ENCODE assay signal across 3 cellular contexts in the genomic region with DNA sequence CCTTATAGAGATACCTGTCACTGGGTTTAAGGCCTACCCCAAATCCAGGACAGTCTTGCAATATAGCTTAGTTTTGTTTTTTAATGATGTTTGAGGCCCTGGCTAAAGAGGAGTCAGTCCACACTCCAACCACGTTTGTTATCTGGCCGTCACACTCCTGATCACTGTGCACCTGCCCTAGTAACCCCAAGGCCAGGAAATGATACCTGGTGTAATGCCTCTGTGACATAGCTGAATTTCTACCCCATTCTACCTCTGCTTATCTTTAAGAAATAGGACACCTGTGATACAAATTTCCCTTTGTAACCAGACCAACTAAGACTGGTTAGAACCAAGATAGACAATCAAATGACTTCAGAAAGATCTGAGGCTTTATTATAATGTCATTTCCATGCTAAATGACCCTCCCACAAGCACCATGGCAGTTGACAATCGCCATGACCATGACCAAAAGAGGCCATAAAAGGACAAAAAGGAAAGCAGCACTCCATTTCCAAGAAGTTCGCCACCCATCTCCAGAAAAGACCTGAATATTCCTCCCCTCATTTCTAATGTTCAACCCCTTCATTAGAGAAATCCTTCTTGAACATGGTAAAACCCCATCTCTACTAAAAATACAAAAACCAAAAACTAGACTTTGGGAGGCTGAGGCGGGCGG.
TF ChIP-seq lines count a peak whose summit lies in the region.

No MANE protein-coding gene starts in this region.

TF ChIP-seq in liver, 16 proteins besides CTCF, POLR2A, EP300 and RAD21:
- TF ChIP-seq JUND (IDR thresholded peaks at IDR 0.05) = no peak
- TF ChIP-seq, protein P1, sequence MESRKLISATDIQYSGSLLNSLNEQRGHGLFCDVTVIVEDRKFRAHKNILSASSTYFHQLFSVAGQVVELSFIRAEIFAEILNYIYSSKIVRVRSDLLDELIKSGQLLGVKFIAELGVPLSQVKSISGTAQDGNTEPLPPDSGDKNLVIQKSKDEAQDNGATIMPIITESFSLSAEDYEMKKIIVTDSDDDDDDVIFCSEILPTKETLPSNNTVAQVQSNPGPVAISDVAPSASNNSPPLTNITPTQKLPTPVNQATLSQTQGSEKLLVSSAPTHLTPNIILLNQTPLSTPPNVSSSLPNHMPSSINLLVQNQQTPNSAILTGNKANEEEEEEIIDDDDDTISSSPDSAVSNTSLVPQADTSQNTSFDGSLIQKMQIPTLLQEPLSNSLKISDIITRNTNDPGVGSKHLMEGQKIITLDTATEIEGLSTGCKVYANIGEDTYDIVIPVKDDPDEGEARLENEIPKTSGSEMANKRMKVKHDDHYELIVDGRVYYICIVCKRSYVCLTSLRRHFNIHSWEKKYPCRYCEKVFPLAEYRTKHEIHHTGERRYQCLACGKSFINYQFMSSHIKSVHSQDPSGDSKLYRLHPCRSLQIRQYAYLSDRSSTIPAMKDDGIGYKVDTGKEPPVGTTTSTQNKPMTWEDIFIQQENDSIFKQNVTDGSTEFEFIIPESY (IDR thresholded peaks at IDR 0.05) = no peak
- TF ChIP-seq HNF4A (conservative IDR thresholded peaks at IDR 0.05) = peak; percentile 56 to 74
- TF ChIP-seq SP1 (IDR thresholded peaks at IDR 0.05) = peak; percentile 18
- peak; percentile 16 for TF ChIP-seq YY1 (IDR thresholded peaks at IDR 0.05)
- peak; percentile 48 to 80 for TF ChIP-seq RXRA (IDR thresholded peaks at IDR 0.05)

TF ChIP-seq in HepG2, 621 proteins besides CTCF, POLR2A, EP300 and RAD21:
- TF ChIP-seq, protein P2, sequence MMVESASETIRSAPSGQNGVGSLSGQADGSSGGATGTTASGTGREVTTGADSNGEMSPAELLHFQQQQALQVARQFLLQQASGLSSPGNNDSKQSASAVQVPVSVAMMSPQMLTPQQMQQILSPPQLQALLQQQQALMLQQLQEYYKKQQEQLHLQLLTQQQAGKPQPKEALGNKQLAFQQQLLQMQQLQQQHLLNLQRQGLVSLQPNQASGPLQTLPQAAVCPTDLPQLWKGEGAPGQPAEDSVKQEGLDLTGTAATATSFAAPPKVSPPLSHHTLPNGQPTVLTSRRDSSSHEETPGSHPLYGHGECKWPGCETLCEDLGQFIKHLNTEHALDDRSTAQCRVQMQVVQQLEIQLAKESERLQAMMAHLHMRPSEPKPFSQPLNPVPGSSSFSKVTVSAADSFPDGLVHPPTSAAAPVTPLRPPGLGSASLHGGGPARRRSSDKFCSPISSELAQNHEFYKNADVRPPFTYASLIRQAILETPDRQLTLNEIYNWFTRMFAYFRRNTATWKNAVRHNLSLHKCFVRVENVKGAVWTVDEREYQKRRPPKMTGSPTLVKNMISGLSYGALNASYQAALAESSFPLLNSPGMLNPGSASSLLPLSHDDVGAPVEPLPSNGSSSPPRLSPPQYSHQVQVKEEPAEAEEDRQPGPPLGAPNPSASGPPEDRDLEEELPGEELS (CRISPR knock-in tag; IDR thresholded peaks at IDR 0.05) = no peak

TF ChIP-seq in GM12878, 131 proteins besides CTCF, POLR2A, EP300 and RAD21:
- TF ChIP-seq JUND (IDR thresholded peaks at IDR 0.05; ENCODE audit: low read depth, low read length) (no peak), FOXK2 (IDR thresholded peaks at IDR 0.05) (no peak), TCF12 (IDR thresholded peaks at IDR 0.05; ENCODE audit: low read depth, low read length) (no peak), BHLHE40 (IDR thresholded peaks at IDR 0.05; ENCODE audit: borderline replicate concordance in 1 of 2, low read depth in 2 of 2, low read length in 1 of 2) (no peak), TBL1XR1 (IDR thresholded peaks at IDR 0.05; ENCODE audit: low read depth, low read length) (no peak), LARP7 (IDR thresholded peaks at IDR 0.05) (no peak), CEBPZ (IDR thresholded peaks at IDR 0.05; ENCODE audit: low read depth, low read length) (no peak), MYC (IDR thresholded peaks at IDR 0.05; ENCODE audit: insufficient read depth, insufficient read length, insufficient replicate concordance, low read length, severe bottlenecking) (no peak)
TF ChIP-seq in GM12878: peak in this region for 0.
